Comparison of ENCODE assay signal across 8 cellular contexts in genomic region chr9:35115680-35116538, GRCh38. TPM values are rescaled to one million over a fixed set of nuclear protein-coding genes. Genes with fewer than 3 reads are reported as not detected.
DNase-seq lines count a peak whose midpoint lies in the region; ATAC-seq and TF ChIP-seq lines count a peak whose summit lies in the region.

A gene with protein sequence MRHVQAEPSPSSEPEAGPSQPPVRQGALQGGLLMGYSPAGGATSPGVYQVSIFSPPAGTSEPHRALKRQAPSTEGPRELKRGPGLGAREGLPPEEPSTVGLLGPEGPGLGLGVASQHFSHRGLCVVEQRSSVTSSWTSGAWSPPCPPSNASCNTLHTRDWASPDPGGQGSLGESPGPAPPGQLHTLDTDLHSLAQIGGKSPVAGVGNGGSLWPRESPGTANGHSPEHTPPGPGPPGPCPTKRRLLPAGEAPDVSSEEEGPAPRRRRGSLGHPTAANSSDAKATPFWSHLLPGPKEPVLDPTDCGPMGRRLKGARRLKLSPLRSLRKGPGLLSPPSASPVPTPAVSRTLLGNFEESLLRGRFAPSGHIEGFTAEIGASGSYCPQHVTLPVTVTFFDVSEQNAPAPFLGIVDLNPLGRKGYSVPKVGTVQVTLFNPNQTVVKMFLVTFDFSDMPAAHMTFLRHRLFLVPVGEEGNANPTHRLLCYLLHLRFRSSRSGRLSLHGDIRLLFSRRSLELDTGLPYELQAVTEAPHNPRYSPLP (minus strand): TSS chr9:35115862. CDS start chr9:35108274, 7,588 bp downstream.

- TF ChIP-seq CTCF in activated B cell treated with CpG ODN at 0.5 μM for 24 hours (IDR thresholded peaks at IDR 0.05), result no peak

- H3K27ac Mint-ChIP-seq in activated B cell treated with CpG ODN at 0.5 μM for 24 hours, result peak within 1 kb of the TSS; percentile 94

- in situ Hi-C loops in GM18951 (cut with MboI; ENCODE audit: low sequenced_read_pairs, unreplicated experiment), result loop anchor here (5.0 kb wide), 1 partner anchor 361 kb away; no protein-coding TSS in a partner anchor

- intact Hi-C loops in activated B cell treated with CpG ODN at 0.5 μM for 24 hours (cut with micrococcal nuclease), result loop anchor here (1.0 to 10.0 kb wide), 18 partner anchors 13 to 1641 kb away; partner anchors contain the start of genes CREB3, DNAJB5, FAM221B and NOL6

- H3K27me3 Mint-ChIP-seq in activated B cell treated with CpG ODN at 0.5 μM for 24 hours, result no peaks in the 10 kb centered on the region

- ATAC-seq in HG03196 (IDR thresholded peaks at IDR 0.05; ENCODE audit: unreplicated experiment) (peak; percentile 56), activated B cell treated with CpG ODN at 0.5 μM for 24 hours (ENCODE audit: low read depth) (peak; percentile 64)

- CTCF ChIA-PET in activated B cell treated with CpG ODN at 0.5 μM for 24 hours (lab: Charles Lee), result interaction anchor here (1.0 to 6.8 kb wide), 4 partner anchors 20 to 361 kb away, joined by 3 to 37 read pairs (median 14); partner anchors contain the start of gene PIGO

- peaks cover 54% of the 10 kb centered on the region for H3K4me1 Mint-ChIP-seq in activated B cell treated with CpG ODN at 0.5 μM for 24 hours

- TF ChIP-seq POLR2A in GM18951 (IDR thresholded peaks at IDR 0.05; ENCODE audit: extremely low read depth, insufficient read depth, insufficient read length), result peak; percentile 51

- POLR2A ChIA-PET in activated B cell treated with CpG ODN at 0.5 μM for 24 hours (lab: Charles Lee), result interaction anchor here (0.6 to 3.9 kb wide), 9 partner anchors 13 to 581 kb away, joined by 3 to 47 read pairs (median 4); partner anchors contain the start of genes FANCG, PIGO, STOML2 and VCP

- DNase-seq in AG08395 (ENCODE audit: low spot score) (peak; percentile 93), NCI-H345 (lab: John Stamatoyannopoulos, UW) (peak; percentile 96), activated B cell treated with CpG ODN at 0.5 μM for 24 hours (peak; percentile 90), inferior parietal cortex (ENCODE audit: extremely low spot score) (peak; percentile 60)
- DNase-seq in central memory CD4-positive, alpha-beta T cell, result peak; percentile 90
- peak; percentile 85 to 89 for DNase-seq in stimulated activated CD4-positive, alpha-beta T cell treated with anti-CD3 and anti-CD28 coated beads, Interleukin-12 subunit alpha, Interleukin-12 subunit beta, amount 100 ng/mL, for 24 hours (ENCODE audit: low read depth in 2 of 2)

- H3K36me3 Mint-ChIP-seq in activated B cell treated with CpG ODN at 0.5 μM for 24 hours (ENCODE audit: low read depth), result no peaks in the 10 kb centered on the region

- no peaks in the 10 kb centered on the region for H3K9me3 Mint-ChIP-seq in activated B cell treated with CpG ODN at 0.5 μM for 24 hours

- peak within 1 kb of the TSS; percentile 96 for H3K4me3 Mint-ChIP-seq in activated B cell treated with CpG ODN at 0.5 μM for 24 hours

RNA-seq across cellular contexts. Expression of the gene that starts here (rescaled TPM):
- 6.8 and 7.2 TPM in 2 replicates for total RNA-seq in activated B cell treated with CpG ODN at 0.5 μM for 24 hours

Comparison
In these comparisons a context has a peak if more than half of its experiments do, and no peak if none do; other contexts are left out.
1. Peak in every context shown above with its lines: DNase-seq and ATAC-seq.